ENCODE assay signal across 1 cellular context in genomic region chr11:103031834-103032233, GRCh38.
TF ChIP-seq lines count a peak whose summit lies in the region.

No MANE protein-coding gene starts in this region.

TF ChIP-seq in IMR-90, 13 proteins besides CTCF, POLR2A, EP300 and RAD21:
- TF ChIP-seq CEBPB (IDR thresholded peaks at IDR 0.05; ENCODE audit: low read depth, low read length) (peak; percentile 27; the same call in 1 of the 2 replicates), MAZ (IDR thresholded peaks at IDR 0.05; ENCODE audit: borderline replicate concordance, low read depth, low read length) (no peak)
